Comparison of ENCODE assay signal across 15 cellular contexts in the genomic region with DNA sequence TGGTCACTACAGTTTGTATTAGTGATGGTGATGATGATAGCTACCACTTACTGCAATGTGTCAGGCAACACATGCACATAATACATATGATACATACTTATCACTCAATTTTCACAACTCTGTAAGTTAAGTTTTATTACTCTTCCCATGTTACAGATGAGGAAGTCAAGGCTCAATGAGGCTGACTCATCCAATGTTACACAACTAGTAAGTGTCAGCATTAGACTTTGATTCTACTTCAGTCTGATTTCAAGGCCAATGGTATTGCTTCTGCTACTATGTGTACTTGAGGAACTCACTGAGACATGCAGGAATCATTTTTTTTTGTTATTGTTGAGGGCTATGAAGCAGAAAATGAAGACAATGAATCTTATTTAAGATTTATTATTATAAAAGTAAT.
"Had no signal": no experiment of that assay in that cellular context is flagged by ENCODE, and none has a peak within 500 bp of the region (broad histone marks: within the 10 kb centered on the region; RNA-seq: fewer than 3 reads in every experiment).

No MANE protein-coding gene starts in this region.

- H3K27me3 ChIP-seq: suprapubic skin had no signal

- H3K27ac ChIP-seq: heart left ventricle, left ventricle myocardium inferior, suprapubic skin had no signal

- H3K36me3 ChIP-seq: heart left ventricle, left ventricle myocardium inferior, suprapubic skin had no signal

- DNase-seq: activated B cell treated with CpG ODN at 0.5 μM for 24 hours; activated CD4-positive, alpha-beta T cell treated with anti-CD3 and anti-CD28 coated beads, Interleukin-2, amount 50 U/mL, for 1 hour; amygdala; heart left ventricle; islet precursor cell; left ventricle myocardium inferior; occipital lobe; stimulated activated CD4-positive, alpha-beta T cell treated with anti-CD3 and anti-CD28 coated beads, Interleukin-4, amount 100 ng/mL, for 1 hour; stimulated activated CD8-positive, alpha-beta memory T cell treated with anti-CD3 and anti-CD28 coated beads, Interleukin-4, amount 100 ng/mL, for 48 hours; stimulated activated naive CD8-positive, alpha-beta T cell treated with anti-CD3 and anti-CD28 coated beads, Interleukin-15, Interleukin-2, amounts not matched to agents 100 U/mL and 50 U/mL, for 24 hours; T-helper 17 cell had no signal

- FAIRE-seq: frontal cortex, TTC549 had no signal

- H3K4me3 ChIP-seq: heart left ventricle, left ventricle myocardium inferior, suprapubic skin had no signal

- H3K9me3 ChIP-seq: heart left ventricle, left ventricle myocardium inferior, suprapubic skin had no signal

- ATAC-seq: activated naive CD4-positive, alpha-beta T cell treated with anti-CD3 and anti-CD28 coated beads, Interleukin-2, amount 50 U/mL, for 72 hours; heart left ventricle; stimulated activated naive CD8-positive, alpha-beta T cell treated with anti-CD3 and anti-CD28 coated beads, Interleukin-15, Interleukin-2, amounts not matched to agents 100 U/mL and 50 U/mL, for 24 hours; T-helper 17 cell had no signal

- H3K4me1 ChIP-seq: heart left ventricle, left ventricle myocardium inferior, suprapubic skin had no signal
